In genomic region chr1:7638078-7638477, GRCh38 we compare ENCODE assay signal across 24 cellular contexts.
DNase-seq lines count a peak whose midpoint lies in the region; ATAC-seq, FAIRE-seq and TF ChIP-seq lines count a peak whose summit lies in the region.
"Had no signal": no experiment of that assay in that cellular context is flagged by ENCODE, and none has a peak within 500 bp of the region (broad histone marks: within the 10 kb centered on the region; RNA-seq: fewer than 3 reads in every experiment).

No MANE protein-coding gene starts in this region.

- in situ Hi-C loops in HepG2 (cut with HindIII; ENCODE audit: extremely low pct_ligation_motif_present, low pct_unique_long_range_greater_than_20kb) = loop anchor here (25.0 kb wide), 1 partner anchor 576 kb away; no protein-coding TSS in a partner anchor

- BruUV-seq in HepG2 (replicated peaks; lab: Mats Ljungman, UMichigan) = no TSS peak
- no TSS peak for BruUV-seq in PC-3 (replicated peaks; lab: Mats Ljungman, UMichigan)

- CTCF ChIA-PET in HepG2 (lab: Yijun Ruan, JAX; ENCODE audit: low intra/inter-chr PET ratio, low total read pairs) (no interaction called here), PC-3 (lab: Charles Lee) (interaction anchor here (0.6 kb wide), 1 partner anchor 789 kb away, joined by 3 read pairs; no protein-coding TSS in a partner anchor)

- no peaks in the 10 kb centered on the region for H3K4me1 ChIP-seq in right lobe of liver
- no peaks in the 10 kb centered on the region for H3K4me1 ChIP-seq in HepG2 (ENCODE audit: insufficient read depth, low read length)
- H3K4me1 ChIP-seq in PC-3 (ENCODE audit: insufficient read depth, low read length) = no peaks in the 10 kb centered on the region
- no peaks in the 10 kb centered on the region for H3K4me1 ChIP-seq in vagina
- H3K4me1 ChIP-seq: Caco-2 had no signal

- H3F3A ChIP-seq in neural cell (ENCODE audit: insufficient read depth, low read length, poor library complexity, severe bottlenecking) (no peaks in the 10 kb centered on the region), PC-3 (ENCODE audit: low read length, unreplicated experiment) (no peaks in the 10 kb centered on the region)

- no peaks in the 10 kb centered on the region for H3K27me3 ChIP-seq in right lobe of liver
- H3K27me3 ChIP-seq in HepG2 (ENCODE audit: control insufficient read depth in 1 of 2, insufficient read depth in 2 of 2, low read length in 2 of 2) = peaks cover 18 to 70% of the 10 kb centered on the region in 2 experiments
- H3K27me3 ChIP-seq in neural cell (ENCODE audit: insufficient read depth, low read depth, low read length) = no peaks in the 10 kb centered on the region
- H3K27me3 ChIP-seq in PC-3 (ENCODE audit: low read length) = peaks cover 53% of the 10 kb centered on the region
- no peaks in the 10 kb centered on the region for H3K27me3 ChIP-seq in vagina

- no peak overlapping the region for H3K4me3 ChIP-seq in right lobe of liver
- no peak overlapping the region for H3K4me3 ChIP-seq in HepG2 (replicated peaks in 1 of 3; ENCODE audit: insufficient read depth in 1 of 3, low read depth in 2 of 3, low read length in 3 of 3)
- no peak overlapping the region for H3K4me3 ChIP-seq in fibroblast of pulmonary artery (replicated peaks; ENCODE audit: low read depth, low read length)
- no peak overlapping the region for H3K4me3 ChIP-seq in neural cell (ENCODE audit: low read length)
- no peak overlapping the region for H3K4me3 ChIP-seq in PC-3 (ENCODE audit: low read length)
- no peak overlapping the region for H3K4me3 ChIP-seq in vagina

- 48% methylated on average over 8 of the region's 8 CpGs for WGBS in right lobe of liver (ENCODE audit: insufficient coverage, low coverage, low lambda C conversion rate, missing lambda C conversion rate)
- 30% methylated on average over 8 of the region's 8 CpGs for WGBS in HepG2 (ENCODE audit: low lambda C conversion rate)

- H2AFZ ChIP-seq in HepG2 (ENCODE audit: low read length) (no peak overlapping the region), neural cell (ENCODE audit: low read depth, low read length) (no peak overlapping the region), PC-3 (ENCODE audit: low read length) (no peak overlapping the region)

- no peak for TF ChIP-seq POLR2A in right lobe of liver (IDR thresholded peaks at IDR 0.05)
- TF ChIP-seq POLR2A in HepG2 (IDR thresholded peaks at IDR 0.05; ENCODE audit: insufficient read depth in 1 of 2, low read depth in 2 of 2, low read length in 2 of 2) = no peak
- TF ChIP-seq POLR2A in vagina (IDR thresholded peaks at IDR 0.05) = no peak

- intact Hi-C loops in right lobe of liver (cut with DNase I) (no loop called here), HepG2 (cut with micrococcal nuclease; ENCODE audit: unreplicated experiment) (no loop called here), PC-3 (cut with micrococcal nuclease) (no loop called here), vagina (cut with DNase I) (loop anchor here (10.0 kb wide), 1 partner anchor 913 kb away; no protein-coding TSS in a partner anchor)

- H3K36me3 ChIP-seq in right lobe of liver (no peaks in the 10 kb centered on the region), HepG2 (replicated peaks in 1 of 2; ENCODE audit: control insufficient read depth in 1 of 2, insufficient read depth in 2 of 2, low read length in 2 of 2) (no peaks in the 10 kb centered on the region), neural cell (ENCODE audit: insufficient read depth, low read length) (no peaks in the 10 kb centered on the region), PC-3 (ENCODE audit: low read depth, low read length) (no peaks in the 10 kb centered on the region), vagina (no peaks in the 10 kb centered on the region)

- DNase-seq in right lobe of liver (peak in 1 of 3 donors; percentile 47), HepG2 (ENCODE audit: low spot score) (no peak), fibroblast of pulmonary artery (ENCODE audit: low read depth) (peak; percentile 45), PC-3 (no peak), vagina (ENCODE audit: extremely low spot score in 2 of 2) (no peak)
- DNase-seq: Caco-2; CD8-positive, alpha-beta T cell; GOT3; HCEC 1CT; NCI-H1048; NCI-H1417; NCI-H1694; NCI-H2029 treated with DMSO at 0.1 percent for 48 hours; NCI-H2227 treated with DMSO at 0.1 percent for 48 hours; NCI-H526 treated with DMSO at 0.1 percent for 48 hours; SHP77 had no signal

- no peak for FAIRE-seq in HepG2 (lab: Jason Lieb, UNC)
- FAIRE-seq: G401.6 had no signal

- H3K9me3 ChIP-seq in right lobe of liver = no peaks in the 10 kb centered on the region
- no peaks in the 10 kb centered on the region for H3K9me3 ChIP-seq in HepG2 (ENCODE audit: low read length)
- no peaks in the 10 kb centered on the region for H3K9me3 ChIP-seq in neural cell (ENCODE audit: low read length)
- H3K9me3 ChIP-seq in PC-3 (ENCODE audit: low read length) = no peaks in the 10 kb centered on the region
- H3K9me3 ChIP-seq in vagina = no peaks in the 10 kb centered on the region
- H3K9me3 ChIP-seq: Caco-2 had no signal

- ATAC-seq in right lobe of liver (peak; percentile 40 to 77 (median 53)), HepG2 (no peak), HG03457 (IDR thresholded peaks at IDR 0.05; ENCODE audit: unreplicated experiment) (no peak), GM18520 (IDR thresholded peaks at IDR 0.05; ENCODE audit: unreplicated experiment) (no peak), PC-3 (no peak)
- ATAC-seq: CD8-positive, alpha-beta T cell; Panc1 had no signal

- H3K9ac ChIP-seq in HepG2 (ENCODE audit: insufficient read depth, low read depth, low read length) (no peak overlapping the region), neural cell (ENCODE audit: low read length) (peak overlapping the region; percentile 10), PC-3 (ENCODE audit: low read length) (no peak overlapping the region)

- TF ChIP-seq RAD21 in HepG2 (CRISPR knock-in tag; IDR thresholded peaks at IDR 0.05) = no peak
- TF ChIP-seq RAD21 in neural cell (conservative IDR thresholded peaks at IDR 0.05) = no peak

- H4K20me1 ChIP-seq in HepG2 (ENCODE audit: insufficient read depth, low read length) (no peaks in the 10 kb centered on the region), neural cell (ENCODE audit: insufficient read depth) (no peaks in the 10 kb centered on the region), PC-3 (ENCODE audit: low read length) (no peaks in the 10 kb centered on the region)

- TF ChIP-seq EP300 in HepG2 (IDR thresholded peaks at IDR 0.05; ENCODE audit: low read depth in 2 of 2, low read length in 2 of 2) (no peak), HepG2 (CRISPR knock-in tag; IDR thresholded peaks at IDR 0.05; ENCODE audit: borderline replicate concordance) (no peak), neural cell (conservative IDR thresholded peaks at IDR 0.05; ENCODE audit: poor library complexity, severe bottlenecking) (no peak)

- H3K27ac ChIP-seq in right lobe of liver (no peak overlapping the region), HepG2 (ENCODE audit: extremely low read length, insufficient read depth, low read length) (no peak overlapping the region), neural cell (ENCODE audit: low read length) (peak overlapping the region; percentile 16), PC-3 (ENCODE audit: low read length) (no peak overlapping the region), vagina (no peak overlapping the region)
- H3K27ac ChIP-seq: 22Rv1, C4-2B, RWPE1 had no signal

- H3K9me2 ChIP-seq in neural cell (ENCODE audit: insufficient read depth, low read length) (no peaks in the 10 kb centered on the region), PC-3 (replicated peaks; ENCODE audit: low read length) (no peaks in the 10 kb centered on the region)

- POLR2A ChIA-PET in HepG2 (lab: Yijun Ruan, JAX) (no interaction called here), PC-3 (lab: Charles Lee; ENCODE audit: unreplicated experiment) (no interaction called here)

- no peaks in the 10 kb centered on the region for H3K79me2 ChIP-seq in HepG2 (ENCODE audit: insufficient read depth, low read length)
- no peaks in the 10 kb centered on the region for H3K79me2 ChIP-seq in neural cell (replicated peaks; ENCODE audit: insufficient read depth, low read length)
- H3K79me2 ChIP-seq in PC-3 (ENCODE audit: low read length) = no peaks in the 10 kb centered on the region

- H3K4me2 ChIP-seq in HepG2 (ENCODE audit: low read depth, low read length) (no peak overlapping the region), neural cell (ENCODE audit: low read length) (no peak overlapping the region), PC-3 (ENCODE audit: low read length) (no peak overlapping the region)

- TF ChIP-seq CTCF in right lobe of liver (IDR thresholded peaks at IDR 0.05) (no peak), HepG2 (CRISPR knock-in tag; IDR thresholded peaks at IDR 0.05) (no peak), fibroblast of pulmonary artery (IDR thresholded peaks at IDR 0.05; ENCODE audit: low read length, missing control alignments) (no peak), neural cell (IDR thresholded peaks at IDR 0.05; ENCODE audit: poor library complexity, severe bottlenecking) (no peak), PC-3 (conservative IDR thresholded peaks at IDR 0.05; ENCODE audit: low read depth, low read length) (no peak), vagina (IDR thresholded peaks at IDR 0.05) (no peak)

TF ChIP-seq in neural cell, 6 proteins besides CTCF, POLR2A, EP300 and RAD21:
- TF ChIP-seq SMC3 (conservative IDR thresholded peaks at IDR 0.05; ENCODE audit: poor library complexity) (no peak), TAF1 (IDR thresholded peaks at IDR 0.05; ENCODE audit: low read depth) (no peak), REST (IDR thresholded peaks at IDR 0.05; ENCODE audit: borderline replicate concordance) (no peak)

Comparison
In these comparisons a context has a peak if more than half of its experiments do, and no peak if none do; other contexts are left out.
1. ATAC-seq: peak in right lobe of liver (4 of 4); none in HepG2 (single experiment), HG03457 (single experiment), GM18520 (single experiment) and PC-3 (single experiment).